ENCODE assay signal across 23 cellular contexts in the genomic region with DNA sequence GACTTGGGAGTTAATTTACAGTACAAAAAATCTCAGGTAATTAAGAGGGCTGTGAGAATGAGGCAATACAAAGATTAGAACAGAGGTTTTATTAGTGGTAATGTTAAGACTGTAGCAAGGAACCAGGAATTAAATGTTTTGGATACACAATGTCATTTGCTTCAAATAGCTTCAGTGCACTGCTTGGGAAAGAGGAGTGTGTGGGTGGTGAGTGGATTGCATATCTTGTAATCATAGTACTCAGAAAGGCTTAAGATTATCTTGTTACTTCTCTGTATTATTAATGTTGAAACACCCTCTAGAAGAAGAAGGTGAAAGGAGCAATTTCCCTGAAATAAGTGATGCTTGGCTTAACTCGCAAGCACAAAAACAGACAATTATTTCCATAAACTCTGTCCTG.
"Had no signal": no experiment of that assay in that cellular context is flagged by ENCODE, and none has a peak within 500 bp of the region (broad histone marks: within the 10 kb centered on the region; RNA-seq: fewer than 3 reads in every experiment).

No MANE protein-coding gene starts in this region.

- H3K4me1 ChIP-seq: SJCRH30 had no signal

- H3K27ac Mint-ChIP-seq: activated CD4-positive, alpha-beta T cell treated with anti-CD3 and anti-CD28 coated beads for 36 hours; activated CD8-positive, alpha-beta T cell treated with anti-CD3 and anti-CD28 coated beads for 36 hours; activated naive CD4-positive, alpha-beta T cell treated with anti-CD3 and anti-CD28 coated beads, Interleukin-2, amount 50 U/mL, for 24 hours; activated T-cell treated with anti-CD3 and anti-CD28 coated beads, Interleukin-2, amount 50 U/mL, for 72 hours had no signal

- H3K9ac ChIP-seq: SK-N-SH had no signal

- H3K9me3 ChIP-seq: SJCRH30 had no signal

- H3K4me1 Mint-ChIP-seq: activated naive CD4-positive, alpha-beta T cell treated with anti-CD3 and anti-CD28 coated beads, Interleukin-2, amount 50 U/mL, for 24 hours had no signal

- DNase-seq: activated CD4-positive, alpha-beta T cell treated with anti-CD3 and anti-CD28 coated beads for 36 hours; activated CD4-positive, alpha-beta T cell treated with anti-CD3 and anti-CD28 coated beads, Interleukin-2, amount 50 U/mL, for 1 hour; activated CD8-positive, alpha-beta memory T cell treated with anti-CD3 and anti-CD28 coated beads, Interleukin-2, amount 50 U/mL, for 4 hours; activated CD8-positive, alpha-beta T cell treated with anti-CD3 and anti-CD28 coated beads for 36 hours; activated T-cell treated with anti-CD3 and anti-CD28 coated beads, Interleukin-2, amount 50 U/mL, for 72 hours; brain microvascular endothelial cell; Karpas-422; NCI-H1105 treated with DMSO at 0.1 percent for 48 hours; NCI-H1436 treated with DMSO at 0.1 percent for 48 hours; NCI-H187 treated with DMSO at 0.1 percent for 48 hours; NCI-H2081 treated with DMSO at 0.1 percent for 48 hours; NCI-H446; NCI-H748 treated with DMSO at 0.1 percent for 48 hours; RPMI8226; SJCRH30; SK-N-SH; T-helper 1 cell; WERI-Rb-1 had no signal

- H3K36me3 ChIP-seq: brain microvascular endothelial cell, cardiac muscle cell, SJCRH30, WERI-Rb-1 had no signal

- H3K27me3 ChIP-seq: SJCRH30 had no signal

- H3K4me3 ChIP-seq: cardiac muscle cell, K562, SJCRH30 had no signal

- H3K4me3 Mint-ChIP-seq: activated CD4-positive, alpha-beta T cell treated with anti-CD3 and anti-CD28 coated beads for 36 hours; activated CD8-positive, alpha-beta T cell treated with anti-CD3 and anti-CD28 coated beads for 36 hours; activated naive CD4-positive, alpha-beta T cell treated with anti-CD3 and anti-CD28 coated beads, Interleukin-2, amount 50 U/mL, for 24 hours; activated T-cell treated with anti-CD3 and anti-CD28 coated beads, Interleukin-2, amount 50 U/mL, for 72 hours had no signal

- ATAC-seq: activated CD4-positive, alpha-beta T cell treated with anti-CD3 and anti-CD28 coated beads for 36 hours; activated CD8-positive, alpha-beta T cell treated with anti-CD3 and anti-CD28 coated beads for 36 hours; activated T-cell treated with anti-CD3 and anti-CD28 coated beads, Interleukin-2, amount 50 U/mL, for 72 hours; K562; Panc1; Right ventricle myocardium inferior had no signal

- H3K4me2 ChIP-seq: SK-N-SH had no signal

- H3K27ac ChIP-seq: brain microvascular endothelial cell, cardiac muscle cell, SJCRH30, WERI-Rb-1 had no signal
